In the genomic region with DNA sequence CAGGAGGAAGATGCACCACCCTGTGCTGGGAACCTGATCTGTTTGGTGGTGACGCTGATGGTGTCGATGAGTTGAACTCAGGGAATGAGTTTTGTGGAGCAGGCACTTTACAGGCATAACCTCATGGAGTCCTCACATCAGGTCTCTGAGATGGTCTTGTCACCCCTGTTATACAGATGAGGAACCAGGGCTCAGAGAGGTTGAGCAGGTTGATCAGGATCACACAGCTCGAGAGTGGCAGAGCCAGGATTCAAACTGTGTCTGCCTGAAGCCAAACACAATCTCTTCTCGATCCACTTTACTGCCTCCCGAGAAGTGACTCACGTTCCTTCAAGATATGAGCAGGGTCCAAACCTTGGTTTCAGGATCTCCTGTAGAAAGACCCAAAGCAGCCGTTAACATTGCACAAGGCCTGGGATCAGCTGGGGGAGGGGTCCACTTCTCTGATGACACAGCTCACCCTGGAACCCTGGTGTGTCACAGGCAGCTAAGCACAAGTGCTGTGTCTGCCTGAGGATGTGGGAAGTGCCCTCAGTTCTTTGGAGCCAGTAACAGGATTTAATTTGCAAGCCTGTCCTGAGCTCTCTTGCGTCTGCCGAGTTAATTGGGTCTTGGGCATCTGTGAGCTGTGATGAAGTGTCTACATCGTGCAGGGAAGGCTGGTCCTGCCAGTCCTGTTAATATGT, we compare ENCODE assay signal across 17 cellular contexts.
DNase-seq lines count a peak whose midpoint lies in the region; TF ChIP-seq lines count a peak whose summit lies in the region.
"Had no signal": no experiment of that assay in that cellular context is flagged by ENCODE, and none has a peak within 500 bp of the region (broad histone marks: within the 10 kb centered on the region; RNA-seq: fewer than 3 reads in every experiment).

No MANE protein-coding gene starts in this region.

- H3K4me2 ChIP-seq in mesenchymal stem cell (ENCODE audit: low read length, poor library complexity, severe bottlenecking), result no peak overlapping the region
- H3K4me2 ChIP-seq: smooth muscle cell had no signal

- H3K27me3 ChIP-seq in mesenchymal stem cell (ENCODE audit: control insufficient read depth in 1 of 2, insufficient read depth in 1 of 2, low read length in 2 of 2), result peaks cover 60 to 75% of the 10 kb centered on the region in 2 experiments
- H3K27me3 ChIP-seq: pancreas had no signal

- H4K8ac ChIP-seq in mesenchymal stem cell (ENCODE audit: low read length), result no peak overlapping the region

- H3K4me3 ChIP-seq in HEK293 (ENCODE audit: low read depth, low read length) (no peak overlapping the region), mesenchymal stem cell (ENCODE audit: insufficient read depth in 1 of 2, low read depth in 1 of 2, low read length in 2 of 2) (no peak overlapping the region)
- H3K4me3 ChIP-seq: adrenal gland, pancreas, smooth muscle cell, tibial nerve had no signal

- peak overlapping the region in 1 of 2 experiments; percentile 28 for H3K14ac ChIP-seq in mesenchymal stem cell (ENCODE audit: low read length in 2 of 2)

- no peak overlapping the region for H2BK5ac ChIP-seq in mesenchymal stem cell (ENCODE audit: low read depth, low read length, poor library complexity, severe bottlenecking)

- no peak overlapping the region for H4K91ac ChIP-seq in mesenchymal stem cell (ENCODE audit: low read length)

- DNase-seq in NCI-H1694 treated with DMSO at 0.1 percent for 48 hours (lab: John Stamatoyannopoulos, UW) (peak; percentile 85), SKM-1 treated with dmso at 0.1 percent for 144 hours (lab: John Stamatoyannopoulos, UW; ENCODE audit: unreplicated experiment) (peak; percentile 60), mesenchymal stem cell (peak; percentile 7), HT-29 (ENCODE audit: low spot score) (no peak), NCI-H2107 treated with DMSO at 0.1 percent for 48 hours (lab: John Stamatoyannopoulos, UW; ENCODE audit: unreplicated experiment) (no peak), NCI-H1417 treated with DMSO at 0.1 percent for 48 hours (lab: John Stamatoyannopoulos, UW) (no peak), HuH-7 (ENCODE audit: low spot score) (no peak)
- DNase-seq: activated CD4-positive, alpha-beta memory T cell treated with anti-CD3 and anti-CD28 coated beads for 36 hours; adrenal gland; HFFc6; IMR-90; NCI-H226; pancreas; SW 1271 had no signal

- 76% methylated on average over 10 of the region's 10 CpGs for WGBS in mesenchymal stem cell

- no peak overlapping the region for H2BK12ac ChIP-seq in mesenchymal stem cell (ENCODE audit: low read length in 2 of 2)

- no peak overlapping the region for H3K4ac ChIP-seq in mesenchymal stem cell (ENCODE audit: low read depth in 1 of 2, low read length in 2 of 2)

- H2AFZ ChIP-seq in mesenchymal stem cell (ENCODE audit: low read depth, low read length), result no peak overlapping the region

- CTCF ChIA-PET in HEK293 (lab: Yijun Ruan, JAX), result interaction anchor here (0.6 to 1.3 kb wide), 3 partner anchors 9 to 126 kb away, joined by 3 to 5 read pairs (median 4); no protein-coding TSS in a partner anchor

- H3K36me3 ChIP-seq in HEK293 (ENCODE audit: control insufficient read depth in 2 of 2, insufficient read depth in 1 of 2, low read length in 2 of 2) (no peaks in the 10 kb centered on the region), mesenchymal stem cell (ENCODE audit: control insufficient read depth in 1 of 2, insufficient read depth in 2 of 2, low read depth in 1 of 2, low read length in 2 of 2) (no peaks in the 10 kb centered on the region)
- H3K36me3 ChIP-seq: adrenal gland, pancreas, tibial nerve had no signal

- H3K4me1 ChIP-seq in HEK293 (ENCODE audit: control insufficient read depth, insufficient read depth, low read length) (peaks cover 6% of the 10 kb centered on the region; the same call in 1 of the 2 replicates), mesenchymal stem cell (ENCODE audit: control insufficient read depth, insufficient read depth, low read depth, low read length) (no peaks in the 10 kb centered on the region)
- H3K4me1 ChIP-seq: adrenal gland, pancreas, tibial nerve had no signal

- no peak overlapping the region for H3K9ac ChIP-seq in mesenchymal stem cell (ENCODE audit: low read length)

- H2BK15ac ChIP-seq in mesenchymal stem cell (ENCODE audit: low read depth, poor library complexity, severe bottlenecking), result no peak overlapping the region

- H3K23ac ChIP-seq in mesenchymal stem cell (ENCODE audit: low read length in 2 of 2), result no peak overlapping the region

- POLR2A ChIA-PET in HEK293 (lab: Yijun Ruan, JAX), result no interaction called here

- H3K79me1 ChIP-seq in mesenchymal stem cell (replicated peaks; ENCODE audit: low read length, poor library complexity, severe bottlenecking), result no peaks in the 10 kb centered on the region

- H2BK120ac ChIP-seq in mesenchymal stem cell (ENCODE audit: low read depth, low read length), result no peak overlapping the region

- H2AK5ac ChIP-seq in mesenchymal stem cell (ENCODE audit: low read length, severe bottlenecking), result no peak overlapping the region

- no peak overlapping the region for H3K18ac ChIP-seq in mesenchymal stem cell (ENCODE audit: low read depth in 1 of 2, low read length in 2 of 2)

- H3K27ac ChIP-seq in HEK293 (ENCODE audit: extremely low read depth, low read depth, low read length) (no peak overlapping the region), mesenchymal stem cell (ENCODE audit: low read length, poor library complexity, severe bottlenecking) (no peak overlapping the region)
- H3K27ac ChIP-seq: adrenal gland, pancreas, tibial nerve had no signal

- H3K9me3 ChIP-seq in HEK293 (ENCODE audit: control insufficient read depth, insufficient read depth, low read depth, low read length), result no peaks in the 10 kb centered on the region
- H3K9me3 ChIP-seq in mesenchymal stem cell (ENCODE audit: control insufficient read depth, low read length), result peaks cover 4% of the 10 kb centered on the region
- H3K9me3 ChIP-seq: adrenal gland, pancreas had no signal

- no peak for TF ChIP-seq CTCF in HEK293 (tag by site-specific recombination; IDR thresholded peaks at IDR 0.05)

TF ChIP-seq in HEK293, 187 proteins besides CTCF, POLR2A, EP300 and RAD21:
- TF ChIP-seq, protein P1, sequence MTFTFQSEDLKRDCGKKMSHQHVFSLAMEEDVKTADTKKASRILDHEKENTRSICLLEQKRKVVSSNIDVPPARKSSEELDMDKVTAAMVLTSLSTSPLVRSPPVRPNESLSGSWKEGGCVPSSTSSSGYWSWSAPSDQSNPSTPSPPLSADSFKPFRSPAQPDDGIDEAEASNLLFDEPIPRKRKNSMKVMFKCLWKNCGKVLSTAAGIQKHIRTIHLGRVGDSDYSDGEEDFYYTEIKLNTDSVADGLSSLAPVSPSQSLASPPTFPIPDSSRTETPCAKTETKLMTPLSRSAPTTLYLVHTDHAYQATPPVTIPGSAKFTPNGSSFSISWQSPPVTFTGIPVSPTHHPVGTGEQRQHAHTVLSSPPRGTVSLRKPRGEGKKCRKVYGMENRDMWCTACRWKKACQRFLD (tag by site-specific recombination; IDR thresholded peaks at IDR 0.05), result no peak
- TF ChIP-seq ZNF544 (tag by site-specific recombination; IDR thresholded peaks at IDR 0.05) (0 out of 2 replicates have a peak, but pooled peaks have one; percentile 10), ZNF157 (tag by site-specific recombination; IDR thresholded peaks at IDR 0.05) (no peak), GLI2 (tag by site-specific recombination; IDR thresholded peaks at IDR 0.05; ENCODE audit: borderline replicate concordance, low read depth) (no peak), ZIC2 (tag by site-specific recombination; IDR thresholded peaks at IDR 0.05) (peak; percentile 19; the same call in 1 of the 2 replicates)

Comparison
In these comparisons a context has a peak if more than half of its experiments do, and no peak if none do; other contexts are left out.
1. DNase-seq: peak in NCI-H1694 treated with DMSO at 0.1 percent for 48 hours (single experiment), SKM-1 treated with dmso at 0.1 percent for 144 hours (single experiment) and mesenchymal stem cell (single experiment); none in HT-29 (single experiment), NCI-H2107 treated with DMSO at 0.1 percent for 48 hours (single experiment), NCI-H1417 treated with DMSO at 0.1 percent for 48 hours (single experiment) and HuH-7 (single experiment).